In genomic region chr1:98058676-98059075, GRCh38 we compare ENCODE assay signal across 32 cellular contexts.
"Had no signal": no experiment of that assay in that cellular context is flagged by ENCODE, and none has a peak within 500 bp of the region (broad histone marks: within the 10 kb centered on the region; RNA-seq: fewer than 3 reads in every experiment).

No MANE protein-coding gene starts in this region.

- FAIRE-seq: bronchial epithelial cell had no signal

- H3K27me3 ChIP-seq: brain microvascular endothelial cell, foreskin keratinocyte had no signal

- H3K27ac ChIP-seq: adrenal gland, ascending aorta, brain microvascular endothelial cell, coronary artery, dorsolateral prefrontal cortex, foreskin keratinocyte, gastrocnemius medialis, VCaP had no signal

- H3K9me3 Mint-ChIP-seq: activated CD8-positive, alpha-beta T cell treated with anti-CD3 and anti-CD28 coated beads for 36 hours; activated naive CD4-positive, alpha-beta T cell treated with anti-CD3 and anti-CD28 coated beads for 36 hours; activated naive CD4-positive, alpha-beta T cell treated with anti-CD3 and anti-CD28 coated beads, Interleukin-2, amount 50 U/mL, for 24 hours; activated naive CD8-positive, alpha-beta T cell treated with anti-CD3 and anti-CD28 coated beads for 36 hours; activated naive CD8-positive, alpha-beta T cell treated with anti-CD3 and anti-CD28 coated beads, Interleukin-2, amount 50 U/mL, for 24 hours; activated T-helper 1 cell treated with anti-CD3 and anti-CD28 coated beads, Interleukin-12 subunit alpha, Interleukin-12 subunit beta, Interleukin-2, Interleukin-4 antibody, amounts not matched to agents 30 ng/mL and 10 ng/mL and 1 ng/mL, durations not matched to agents 14 hours and 24 hours and 36 hours; activated T-helper 2 cell treated with anti-CD3 and anti-CD28 coated beads, Interferon-gamma antibody, Interleukin-2, Interleukin-4, amounts not matched to agents 10 μg/mL and 5 μg/mL and 100 μg/mL, durations not matched to agents 14 hours and 24 hours and 36 hours; central memory CD8-positive, alpha-beta T cell; dendritic cell treated with granulocyte-macrophage colony-stimulating factor and Interleukin-4, amounts not matched to agents 40 ng/mL and 50 ng/mL, for 4 days; endodermal cell; WTC11 had no signal

- DNase-seq: activated CD4-positive, alpha-beta T cell treated with anti-CD3 and anti-CD28 coated beads for 48 hours; activated CD4-positive, alpha-beta T cell treated with anti-CD3 and anti-CD28 coated beads, Interleukin-2, amount 50 U/mL, for 1 hour; activated CD4-positive, alpha-beta T cell treated with anti-CD3 and anti-CD28 coated beads, Interleukin-2, amount 50 U/mL, for 48 hours; activated CD8-positive, alpha-beta memory T cell treated with anti-CD3 and anti-CD28 coated beads, Interleukin-2, amount 10 ng/mL, durations not matched to agents 7 days and 5 days; activated CD8-positive, alpha-beta memory T cell treated with anti-CD3 and anti-CD28 coated beads, Interleukin-2, amount 50 U/mL, for 4 hours; activated CD8-positive, alpha-beta T cell treated with anti-CD3 and anti-CD28 coated beads for 36 hours; activated effector memory CD4-positive, alpha-beta T cell treated with anti-CD3 and anti-CD28 coated beads, Interleukin-2, amount 50 U/mL, for 16 hours; activated naive CD4-positive, alpha-beta T cell treated with anti-CD3 and anti-CD28 coated beads for 36 hours; activated naive CD8-positive, alpha-beta T cell treated with anti-CD3 and anti-CD28 coated beads for 36 hours; activated naive CD8-positive, alpha-beta T cell treated with anti-CD3 and anti-CD28 coated beads, Interleukin-2, amount 50 U/mL, for 24 hours; activated T-cell treated with anti-CD3 and anti-CD28 coated beads, Interleukin-2, amount 50 U/mL, for 1 hour; activated T-cell treated with anti-CD3 and anti-CD28 coated beads, Interleukin-2, amount 50 U/mL, for 48 hours; adrenal gland; brain microvascular endothelial cell; dorsolateral prefrontal cortex; effector memory CD4-positive, alpha-beta T cell; endodermal cell; foreskin keratinocyte; gastrocnemius medialis; hippocampal formation; T-helper 2 cell had no signal

- H3K4me1 ChIP-seq: foreskin keratinocyte had no signal

- H3K36me3 ChIP-seq: adrenal gland, ascending aorta, brain microvascular endothelial cell, gastrocnemius medialis had no signal

- H3K9me3 ChIP-seq: adrenal gland, ascending aorta, gastrocnemius medialis had no signal

- H3K4me1 Mint-ChIP-seq: activated naive CD8-positive, alpha-beta T cell treated with anti-CD3 and anti-CD28 coated beads for 36 hours; endodermal cell had no signal

- H3K27ac Mint-ChIP-seq: activated CD8-positive, alpha-beta memory T cell treated with anti-CD3 and anti-CD28 coated beads, Interleukin-2, amount 10 ng/mL, durations not matched to agents 7 days and 5 days; activated CD8-positive, alpha-beta T cell treated with anti-CD3 and anti-CD28 coated beads for 36 hours; activated naive CD4-positive, alpha-beta T cell treated with anti-CD3 and anti-CD28 coated beads for 36 hours; activated naive CD4-positive, alpha-beta T cell treated with anti-CD3 and anti-CD28 coated beads, Interleukin-2, amount 50 U/mL, for 24 hours; activated naive CD8-positive, alpha-beta T cell treated with anti-CD3 and anti-CD28 coated beads for 36 hours; activated naive CD8-positive, alpha-beta T cell treated with anti-CD3 and anti-CD28 coated beads, Interleukin-2, amount 50 U/mL, for 24 hours; activated T-helper 1 cell treated with anti-CD3 and anti-CD28 coated beads, Interleukin-12 subunit alpha, Interleukin-12 subunit beta, Interleukin-2, Interleukin-4 antibody, amounts not matched to agents 30 ng/mL and 10 ng/mL and 1 ng/mL, durations not matched to agents 14 hours and 24 hours and 36 hours; activated T-helper 2 cell treated with anti-CD3 and anti-CD28 coated beads, Interferon-gamma antibody, Interleukin-2, Interleukin-4, amounts not matched to agents 10 μg/mL and 5 μg/mL and 100 μg/mL, durations not matched to agents 14 hours and 24 hours and 36 hours; dendritic cell treated with granulocyte-macrophage colony-stimulating factor and Interleukin-4, amounts not matched to agents 40 ng/mL and 50 ng/mL, for 4 days; endodermal cell; WTC11 had no signal

- H3K4me3 ChIP-seq: adrenal gland, ascending aorta, coronary artery, dorsolateral prefrontal cortex, gastrocnemius medialis had no signal

- H3K4me3 Mint-ChIP-seq: activated CD8-positive, alpha-beta memory T cell treated with anti-CD3 and anti-CD28 coated beads, Interleukin-2, amount 10 ng/mL, durations not matched to agents 7 days and 5 days; activated CD8-positive, alpha-beta T cell treated with anti-CD3 and anti-CD28 coated beads for 36 hours; activated naive CD4-positive, alpha-beta T cell treated with anti-CD3 and anti-CD28 coated beads for 36 hours; activated naive CD4-positive, alpha-beta T cell treated with anti-CD3 and anti-CD28 coated beads, Interleukin-2, amount 50 U/mL, for 24 hours; activated naive CD8-positive, alpha-beta T cell treated with anti-CD3 and anti-CD28 coated beads for 36 hours; activated naive CD8-positive, alpha-beta T cell treated with anti-CD3 and anti-CD28 coated beads, Interleukin-2, amount 50 U/mL, for 24 hours; activated T-helper 1 cell treated with anti-CD3 and anti-CD28 coated beads, Interleukin-12 subunit alpha, Interleukin-12 subunit beta, Interleukin-2, Interleukin-4 antibody, amounts not matched to agents 30 ng/mL and 10 ng/mL and 1 ng/mL, durations not matched to agents 14 hours and 24 hours and 36 hours; central memory CD8-positive, alpha-beta T cell; dendritic cell treated with granulocyte-macrophage colony-stimulating factor and Interleukin-4, amounts not matched to agents 40 ng/mL and 50 ng/mL, for 4 days; endodermal cell; WTC11 had no signal

- H3K36me3 Mint-ChIP-seq: activated CD8-positive, alpha-beta memory T cell treated with anti-CD3 and anti-CD28 coated beads, Interleukin-2, amount 10 ng/mL, durations not matched to agents 7 days and 5 days; activated naive CD4-positive, alpha-beta T cell treated with anti-CD3 and anti-CD28 coated beads, Interleukin-2, amount 50 U/mL, for 24 hours; activated naive CD8-positive, alpha-beta T cell treated with anti-CD3 and anti-CD28 coated beads for 36 hours; WTC11 had no signal

- ATAC-seq: activated CD8-positive, alpha-beta memory T cell treated with anti-CD3 and anti-CD28 coated beads, Interleukin-2, amount 10 ng/mL, durations not matched to agents 7 days and 5 days; activated CD8-positive, alpha-beta T cell treated with anti-CD3 and anti-CD28 coated beads for 36 hours; activated naive CD8-positive, alpha-beta T cell treated with anti-CD3 and anti-CD28 coated beads, Interleukin-2, amount 50 U/mL, for 24 hours; esophagus mucosa; foreskin keratinocyte; gastrocnemius medialis; WTC11 had no signal
